8 cellular contexts compared by ENCODE assay signal in the genomic region with DNA sequence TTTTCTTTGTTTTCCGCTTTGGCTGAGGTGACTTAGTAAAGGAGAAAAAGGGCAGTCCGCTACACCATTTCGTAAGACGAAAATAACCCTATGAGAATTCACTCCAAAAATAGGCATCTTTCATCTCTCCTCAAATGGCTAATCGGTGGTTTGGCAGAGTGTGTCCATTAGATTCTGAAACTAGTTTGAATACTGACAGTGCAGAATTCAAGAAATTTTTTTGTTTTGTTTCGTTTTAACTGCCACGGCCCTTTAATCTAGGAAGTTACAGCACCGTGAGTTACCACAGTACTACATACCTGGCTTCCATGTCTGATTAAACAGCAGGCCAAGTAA.
DNase-seq lines count a peak whose midpoint lies in the region; ATAC-seq and TF ChIP-seq lines count a peak whose summit lies in the region.

No MANE protein-coding gene starts in this region.

- H3K4me1 ChIP-seq in BE2C, result no peaks in the 10 kb centered on the region; the same call in 1 of the 2 replicates
- H3K4me1 ChIP-seq in OCI-LY7 (ENCODE audit: insufficient read depth, low read length, poor library complexity, severe bottlenecking), result peaks cover 20% of the 10 kb centered on the region
- peaks cover 0 to 25% (median 10%) of the 10 kb centered on the region in 4 donors for H3K4me1 ChIP-seq in transverse colon

- H3K4me2 ChIP-seq in OCI-LY7 (ENCODE audit: low read length), result peak overlapping the region; percentile 73

- DNase-seq in BE2C (no peak), OCI-LY7 (ENCODE audit: low spot score) (peak; percentile 83), memory B cell (ENCODE audit: low spot score in 2 of 2) (peak; percentile 18 to 45), transverse colon (no peak), iPS-NIHi11 (ENCODE audit: low spot score) (no peak)

- no peaks in the 10 kb centered on the region for H3K9me3 ChIP-seq in BE2C
- no peaks in the 10 kb centered on the region for H3K9me3 ChIP-seq in OCI-LY7 (ENCODE audit: low read length)
- H3K9me3 ChIP-seq in transverse colon, result no peaks in the 10 kb centered on the region

- ATAC-seq in GM18511 (IDR thresholded peaks at IDR 0.05; ENCODE audit: unreplicated experiment) (peak; percentile 66), HG02943 (IDR thresholded peaks at IDR 0.05; ENCODE audit: low read depth, unreplicated experiment) (peak; percentile 64), memory B cell (ENCODE audit: low read depth) (peak; percentile 58)

- in situ Hi-C loops in transverse colon (cut with MboI; ENCODE audit: low pct_ligation_motif_present in 1 of 4, low pct_unique_long_range_greater_than_20kb in 1 of 4, low sequenced_read_pairs in 3 of 4), result no loop called here

- H3K36me3 Mint-ChIP-seq in dendritic cell treated with granulocyte-macrophage colony-stimulating factor and Interleukin-4, amounts not matched to agents 40 ng/mL and 50 ng/mL, for 4 days (ENCODE audit: low read depth), result peaks cover 11% of the 10 kb centered on the region
- H3K36me3 Mint-ChIP-seq in memory B cell, result no peaks in the 10 kb centered on the region

- CTCF ChIA-PET in OCI-LY7 (lab: Charles Lee; ENCODE audit: unreplicated experiment), result no interaction called here

- TF ChIP-seq CTCF in BE2C (IDR thresholded peaks at IDR 0.05; ENCODE audit: low read depth, low read length), result no peak
- no peak for TF ChIP-seq CTCF in OCI-LY7 (conservative IDR thresholded peaks at IDR 0.05; ENCODE audit: low read length)
- TF ChIP-seq CTCF in transverse colon (IDR thresholded peaks at IDR 0.05), result no peak

- no peaks in the 10 kb centered on the region for H3K27me3 ChIP-seq in BE2C
- H3K27me3 ChIP-seq in transverse colon, result no peaks in the 10 kb centered on the region

- no peaks in the 10 kb centered on the region for H3K27me3 Mint-ChIP-seq in dendritic cell treated with granulocyte-macrophage colony-stimulating factor and Interleukin-4, amounts not matched to agents 40 ng/mL and 50 ng/mL, for 4 days
- H3K27me3 Mint-ChIP-seq in memory B cell, result no peaks in the 10 kb centered on the region

- no peaks in the 10 kb centered on the region for H3K4me1 Mint-ChIP-seq in dendritic cell treated with granulocyte-macrophage colony-stimulating factor and Interleukin-4, amounts not matched to agents 40 ng/mL and 50 ng/mL, for 4 days (ENCODE audit: low read depth)
- H3K4me1 Mint-ChIP-seq in memory B cell, result peaks cover 5% of the 10 kb centered on the region

- WGBS in transverse colon (ENCODE audit: low coverage in 1 of 2), 2 donors, result 0 to 3% methylated on average over 8 of the region's 8 CpGs

- H3K79me2 ChIP-seq in OCI-LY7 (ENCODE audit: insufficient read depth, low read depth, low read length), result peaks cover 41% of the 10 kb centered on the region

- H3K4me3 Mint-ChIP-seq in dendritic cell treated with granulocyte-macrophage colony-stimulating factor and Interleukin-4, amounts not matched to agents 40 ng/mL and 50 ng/mL, for 4 days, result peak overlapping the region; percentile 99
- H3K4me3 Mint-ChIP-seq in memory B cell, result peak overlapping the region; percentile 90

- TF ChIP-seq POLR2A in transverse colon (IDR thresholded peaks at IDR 0.05), result no peak

- H2AFZ ChIP-seq in OCI-LY7 (ENCODE audit: low read length), result peak overlapping the region; percentile 92

- no peaks in the 10 kb centered on the region for H3K9me3 Mint-ChIP-seq in dendritic cell treated with granulocyte-macrophage colony-stimulating factor and Interleukin-4, amounts not matched to agents 40 ng/mL and 50 ng/mL, for 4 days
- H3K9me3 Mint-ChIP-seq in memory B cell, result no peaks in the 10 kb centered on the region

- no peaks in the 10 kb centered on the region for H3K9me2 ChIP-seq in OCI-LY7 (ENCODE audit: insufficient read depth, low read length)

- BruUV-seq in OCI-LY7 (replicated peaks; lab: Mats Ljungman, UMichigan), result TSS peak; percentile 99

- H3K27ac ChIP-seq in OCI-LY7 (ENCODE audit: low read depth, low read length, poor library complexity, severe bottlenecking), result peak overlapping the region; percentile 94
- peak overlapping the region; percentile 94 to 99 (median 98) for H3K27ac ChIP-seq in transverse colon

- intact Hi-C loops in OCI-LY7 (cut with micrococcal nuclease; ENCODE audit: unreplicated experiment) (loop anchor here (5.0 kb wide), 1 partner anchor 411 kb away; a partner anchor contains a TSS), transverse colon (cut with DNase I; ENCODE audit: low total_unique reads) (no loop called here)
- intact Hi-C loops in dendritic cell treated with granulocyte-macrophage colony-stimulating factor and Interleukin-4, amounts not matched to agents 40 ng/mL and 50 ng/mL, for 4 days (cut with micrococcal nuclease), result loop anchor here (10.0 kb wide), 1 partner anchor 398 kb away; no protein-coding TSS in a partner anchor

- H3K4me3 ChIP-seq in BE2C (ENCODE audit: low read depth, low read length) (peak overlapping the region; percentile 91), OCI-LY7 (ENCODE audit: low read depth, low read length, poor library complexity, severe bottlenecking) (peak overlapping the region; percentile 82), transverse colon (peak overlapping the region; percentile 70 to 92 (median 73))

- H3K27ac Mint-ChIP-seq in dendritic cell treated with granulocyte-macrophage colony-stimulating factor and Interleukin-4, amounts not matched to agents 40 ng/mL and 50 ng/mL, for 4 days, result peak overlapping the region; percentile 99
- H3K27ac Mint-ChIP-seq in memory B cell, result peak overlapping the region; percentile 99

- H3K36me3 ChIP-seq in BE2C, result peaks cover 5% of the 10 kb centered on the region
- H3K36me3 ChIP-seq in OCI-LY7 (ENCODE audit: insufficient read depth, low read length), result peaks cover 4% of the 10 kb centered on the region; the same call in 1 of the 2 replicates
- no peaks in the 10 kb centered on the region for H3K36me3 ChIP-seq in transverse colon

- peaks cover 12% of the 10 kb centered on the region for H4K20me1 ChIP-seq in OCI-LY7 (ENCODE audit: insufficient read depth, low read length)

- POLR2A ChIA-PET in OCI-LY7 (lab: Charles Lee), result interaction anchor here (0.7 kb wide), 1 partner anchor 317 kb away, joined by 3 read pairs; no protein-coding TSS in a partner anchor

- TF ChIP-seq EP300 in transverse colon (IDR thresholded peaks at IDR 0.05; ENCODE audit: low read depth), result no peak

Comparison
In these comparisons a context has a peak if more than half of its experiments do, and no peak if none do; other contexts are left out.
1. DNase-seq: peak in OCI-LY7 (single experiment) and memory B cell (2 of 2); none in BE2C (single experiment), transverse colon (single experiment) and iPS-NIHi11 (single experiment).
2. Peak in every context shown above with its lines, with median percentiles within 50 percentile points of each other: H3K4me3 ChIP-seq and ATAC-seq.